Comparison of ENCODE assay signal across 20 cellular contexts in genomic region chr12:132395908-132396305, GRCh38.
DNase-seq lines count a peak whose midpoint lies in the region; ATAC-seq and TF ChIP-seq lines count a peak whose summit lies in the region.
"Had no signal": no experiment of that assay in that cellular context is flagged by ENCODE, and none has a peak within 500 bp of the region (broad histone marks: within the 10 kb centered on the region; RNA-seq: fewer than 3 reads in every experiment).

No MANE protein-coding gene starts in this region.

- POLR2A ChIA-PET in activated CD4-positive, alpha-beta T cell treated with anti-CD3 and anti-CD28 coated beads for 36 hours (lab: Charles Lee): no interaction called here

- H3K27ac ChIP-seq in GM23338 (ENCODE audit: low read depth) (no peak overlapping the region), left lung (no peak overlapping the region), sigmoid colon (no peak overlapping the region), esophagus squamous epithelium (no peak overlapping the region)
- H3K27ac ChIP-seq: 22Rv1, SJCRH30 had no signal

- peaks cover 5% of the 10 kb centered on the region for H3K9me3 Mint-ChIP-seq in activated CD4-positive, alpha-beta T cell treated with anti-CD3 and anti-CD28 coated beads for 36 hours (ENCODE audit: low read depth)
- H3K9me3 Mint-ChIP-seq in GM23338: no peaks in the 10 kb centered on the region
- H3K9me3 Mint-ChIP-seq: CD4-positive, alpha-beta T cell had no signal

- CTCF ChIA-PET in activated CD4-positive, alpha-beta T cell treated with anti-CD3 and anti-CD28 coated beads for 36 hours (lab: Charles Lee): interaction anchor here (0.6 to 1.1 kb wide), 2 partner anchors 9 to 67 kb away, joined by 3 to 5 read pairs; no protein-coding TSS in a partner anchor

- no peak for TF ChIP-seq EP300 in sigmoid colon (IDR thresholded peaks at IDR 0.05)

- ATAC-seq in activated CD4-positive, alpha-beta T cell treated with anti-CD3 and anti-CD28 coated beads for 36 hours: no peak
- ATAC-seq in GM23338: no peak
- ATAC-seq in left lung: no peak
- ATAC-seq in left colon: no peak
- ATAC-seq: HCT116 had no signal

- no peak overlapping the region for H3K27ac Mint-ChIP-seq in activated CD4-positive, alpha-beta T cell treated with anti-CD3 and anti-CD28 coated beads for 36 hours
- H3K27ac Mint-ChIP-seq in GM23338: no peak overlapping the region
- H3K27ac Mint-ChIP-seq: CD4-positive, alpha-beta T cell; IgD-negative memory B cell had no signal

- H3K36me3 Mint-ChIP-seq in activated CD4-positive, alpha-beta T cell treated with anti-CD3 and anti-CD28 coated beads for 36 hours (ENCODE audit: low read depth): no peaks in the 10 kb centered on the region
- no peaks in the 10 kb centered on the region; the same call in 2 of the 3 replicates for H3K36me3 Mint-ChIP-seq in GM23338 (ENCODE audit: low read depth)
- H3K36me3 Mint-ChIP-seq: IgD-negative memory B cell had no signal

- DNase-seq in activated CD4-positive, alpha-beta T cell treated with anti-CD3 and anti-CD28 coated beads for 36 hours: peak; percentile 1
- no peak for DNase-seq in activated CD4-positive, alpha-beta T cell treated with anti-CD3 and anti-CD28 coated beads, Interleukin-2, amount 50 U/mL, for 1 hour
- DNase-seq in GM23338 (ENCODE audit: low spot score) (no peak), left lung (peak; percentile 29 to 58), sigmoid colon (peak; percentile 50), esophagus squamous epithelium (lab: John Stamatoyannopoulos, UW) (no peak), left colon (no peak)
- no peak for DNase-seq in stimulated activated CD4-positive, alpha-beta T cell treated with anti-CD3 and anti-CD28 coated beads, Interleukin-15, amount 100 ng/mL, for 24 hours
- DNase-seq: CD4-positive, alpha-beta T cell; Karpas-422; NCI-H1417 treated with DMSO at 0.1 percent for 48 hours; NCI-H1930; NCI-H226; NCI-H524 treated with DMSO at 0.1 percent for 48 hours; RPMI8226; SJCRH30 had no signal

- H2AFZ ChIP-seq in GM23338: peak overlapping the region; percentile 74; the same call in 1 of the 2 replicates

- no peaks in the 10 kb centered on the region for H3K36me3 ChIP-seq in GM23338 (ENCODE audit: insufficient read depth)
- no peaks in the 10 kb centered on the region for H3K36me3 ChIP-seq in left lung
- H3K36me3 ChIP-seq in sigmoid colon: no peaks in the 10 kb centered on the region
- H3K36me3 ChIP-seq in esophagus squamous epithelium: no peaks in the 10 kb centered on the region
- H3K36me3 ChIP-seq: SJCRH30 had no signal

- TF ChIP-seq CTCF in GM23338 (conservative IDR thresholded peaks at IDR 0.05; ENCODE audit: low read depth in 2 of 2) (no peak), left lung (IDR thresholded peaks at IDR 0.05) (no peak), sigmoid colon (IDR thresholded peaks at IDR 0.05) (no peak), esophagus squamous epithelium (IDR thresholded peaks at IDR 0.05) (no peak)

- no peaks in the 10 kb centered on the region for H3K4me1 Mint-ChIP-seq in activated CD4-positive, alpha-beta T cell treated with anti-CD3 and anti-CD28 coated beads for 36 hours
- H3K4me1 Mint-ChIP-seq in GM23338: peaks cover 26% of the 10 kb centered on the region

- intact Hi-C loops in activated CD4-positive, alpha-beta T cell treated with anti-CD3 and anti-CD28 coated beads for 36 hours (cut with DNase I, micrococcal nuclease): loop anchor here in 1 of 2 experiments (10.0 kb wide), 1 partner anchor 111 kb away; no protein-coding TSS in a partner anchor
- intact Hi-C loops in left lung (cut with DNase I) (no loop called here), sigmoid colon (cut with DNase I) (no loop called here), esophagus squamous epithelium (cut with DNase I) (no loop called here), left colon (cut with DNase I, micrococcal nuclease) (no loop called here)

- no peak for TF ChIP-seq POLR2A in sigmoid colon (IDR thresholded peaks at IDR 0.05)
- no peak for TF ChIP-seq POLR2A in esophagus squamous epithelium (IDR thresholded peaks at IDR 0.05)

- peaks cover 5% of the 10 kb centered on the region; the same call in 1 of the 2 replicates for H3K9me2 ChIP-seq in GM23338 (ENCODE audit: insufficient read depth)

- no peaks in the 10 kb centered on the region for H3K79me2 ChIP-seq in GM23338 (replicated peaks; ENCODE audit: insufficient read depth)

- WGBS in sigmoid colon, 2 donors: 80 to 90% methylated on average over 24 of the region's 24 CpGs
- WGBS in esophagus squamous epithelium, 2 donors: 83% methylated on average over 4 of the region's 24 CpGs; no CpG with 5 or more reads in 1 of the 2 donors

- H3K27me3 ChIP-seq in GM23338 (ENCODE audit: insufficient read depth) (no peaks in the 10 kb centered on the region), left lung (peaks cover 17 to 91% of the 10 kb centered on the region in 2 donors), sigmoid colon (peaks cover 15 to 75% (median 45%) of the 10 kb centered on the region in 3 donors), esophagus squamous epithelium (peaks cover 0 to 95% (median 21%) of the 10 kb centered on the region in 4 donors)
- H3K27me3 ChIP-seq: SJCRH30 had no signal

- no peaks in the 10 kb centered on the region for H4K20me1 ChIP-seq in GM23338 (replicated peaks; ENCODE audit: insufficient read depth)

- no peaks in the 10 kb centered on the region for H3K9me3 ChIP-seq in left lung
- H3K9me3 ChIP-seq in sigmoid colon: no peaks in the 10 kb centered on the region
- H3K9me3 ChIP-seq in esophagus squamous epithelium: no peaks in the 10 kb centered on the region
- H3K9me3 ChIP-seq: Caco-2, SJCRH30 had no signal

- peaks cover 15% of the 10 kb centered on the region for H3K27me3 Mint-ChIP-seq in activated CD4-positive, alpha-beta T cell treated with anti-CD3 and anti-CD28 coated beads for 36 hours
- H3K27me3 Mint-ChIP-seq in GM23338 (ENCODE audit: insufficient read depth, low read depth, poor library complexity): peaks cover 25% of the 10 kb centered on the region

- H3F3A ChIP-seq in GM23338 (replicated peaks; ENCODE audit: low read depth): peaks cover 5% of the 10 kb centered on the region; the same call in 1 of the 2 replicates

- H3K4me1 ChIP-seq in GM23338 (ENCODE audit: insufficient read depth) (no peaks in the 10 kb centered on the region; the same call in 1 of the 2 replicates), left lung (no peaks in the 10 kb centered on the region), sigmoid colon (no peaks in the 10 kb centered on the region), esophagus squamous epithelium (no peaks in the 10 kb centered on the region)
- H3K4me1 ChIP-seq: SJCRH30 had no signal

- no peak overlapping the region for H3K4me3 Mint-ChIP-seq in activated CD4-positive, alpha-beta T cell treated with anti-CD3 and anti-CD28 coated beads for 36 hours
- H3K4me3 Mint-ChIP-seq in GM23338: no peak overlapping the region
- H3K4me3 Mint-ChIP-seq: CD4-positive, alpha-beta T cell had no signal

- no peak overlapping the region for H3K4me3 ChIP-seq in GM23338
- H3K4me3 ChIP-seq in left lung: no peak overlapping the region
- H3K4me3 ChIP-seq in sigmoid colon: no peak overlapping the region
- H3K4me3 ChIP-seq in esophagus squamous epithelium: no peak overlapping the region
- H3K4me3 ChIP-seq: SJCRH30 had no signal

- H3K4me2 ChIP-seq in GM23338: no peak overlapping the region

TF ChIP-seq in GM23338, 12 proteins besides CTCF, POLR2A, EP300 and RAD21:
- TF ChIP-seq ZNF114 (CRISPR knock-in tag; IDR thresholded peaks at IDR 0.05): no peak

Comparison
In these comparisons a context has a peak if more than half of its experiments do, and no peak if none do; other contexts are left out.
1. DNase-seq: peak in activated CD4-positive, alpha-beta T cell treated with anti-CD3 and anti-CD28 coated beads for 36 hours (single experiment), left lung (2 of 2) and sigmoid colon (single experiment); none in activated CD4-positive, alpha-beta T cell treated with anti-CD3 and anti-CD28 coated beads, Interleukin-2, amount 50 U/mL, for 1 hour (single experiment), GM23338 (single experiment), esophagus squamous epithelium (single experiment), left colon (0 of 2) and stimulated activated CD4-positive, alpha-beta T cell treated with anti-CD3 and anti-CD28 coated beads, Interleukin-15, amount 100 ng/mL, for 24 hours (single experiment).